In the genomic region with DNA sequence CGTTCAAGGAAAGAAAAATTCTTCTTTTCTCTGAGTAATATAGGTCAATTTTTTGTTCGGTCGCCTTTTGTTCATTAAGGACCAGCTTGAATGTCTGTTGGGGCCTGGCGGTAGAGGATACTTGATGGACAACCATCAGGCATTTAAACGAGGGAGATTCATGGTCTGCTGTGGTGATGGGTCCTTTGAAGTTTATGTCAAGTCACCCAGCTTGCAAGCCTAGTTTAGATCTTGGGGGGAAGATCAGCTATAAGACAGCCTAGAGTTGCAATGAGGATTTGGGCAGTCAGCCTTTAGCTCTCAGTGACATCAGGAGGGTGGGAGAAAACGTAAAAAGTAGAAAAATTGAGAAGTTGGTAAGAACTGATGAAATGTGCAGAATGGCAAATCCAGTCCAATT, we compare ENCODE assay signal across 15 cellular contexts.
A peak's percentile ranks its signal among the peaks of the same experiment; 100 is the strongest.
DNase-seq lines count a peak whose midpoint lies in the region; ATAC-seq, FAIRE-seq and TF ChIP-seq lines count a peak whose summit lies in the region.
"Had no signal": no experiment of that assay in that cellular context is flagged by ENCODE, and none has a peak within 500 bp of the region (broad histone marks: within the 10 kb centered on the region; RNA-seq: fewer than 3 reads in every experiment).

No MANE protein-coding gene starts in this region.

- TF ChIP-seq RAD21 in K562 (CRISPR knock-in tag; conservative IDR thresholded peaks at IDR 0.05 in 1 of 2, IDR thresholded peaks at IDR 0.05 in 1 of 2) = no peak

- CTCF ChIA-PET in A673 (lab: Charles Lee) (no interaction called here), K562 (lab: Yijun Ruan, JAX; ENCODE audit: low intra/inter-chr PET ratio) (no interaction called here)

- TF ChIP-seq POLR2A in K562 (conservative IDR thresholded peaks at IDR 0.05) (no peak), thyroid gland (IDR thresholded peaks at IDR 0.05) (no peak)

- peak; percentile 35 for FAIRE-seq in K562 (lab: Jason Lieb, UNC)
- FAIRE-seq: G401.6, GM12891 had no signal

- H4K20me1 ChIP-seq in K562 (replicated peaks; ENCODE audit: control insufficient read depth, insufficient read depth, low read length) = no peaks in the 10 kb centered on the region
- no peaks in the 10 kb centered on the region for H4K20me1 ChIP-seq in hepatocyte (ENCODE audit: insufficient read depth, poor library complexity, severe bottlenecking)

- H3K9me1 ChIP-seq in K562 (ENCODE audit: control insufficient read depth, insufficient read depth, low read length) = no peaks in the 10 kb centered on the region

- H3K9ac ChIP-seq in K562 (ENCODE audit: insufficient read depth in 1 of 2, low read depth in 2 of 2, low read length in 2 of 2) = no peak overlapping the region

- no peaks in the 10 kb centered on the region for H3K27me3 ChIP-seq in A673 (replicated peaks; ENCODE audit: insufficient read depth, low read depth, low read length, poor library complexity)
- H3K27me3 ChIP-seq in K562 (ENCODE audit: control insufficient read depth in 2 of 2, insufficient read depth in 2 of 2, low read length in 2 of 2) = peaks cover 0 to 11% of the 10 kb centered on the region in 2 experiments; a peak in 1 of 5 replicates
- no peaks in the 10 kb centered on the region for H3K27me3 ChIP-seq in hepatocyte
- no peaks in the 10 kb centered on the region for H3K27me3 ChIP-seq in thyroid gland
- H3K27me3 ChIP-seq: BE2C had no signal

- TF ChIP-seq EP300 in K562 (IDR thresholded peaks at IDR 0.05; ENCODE audit: low read length) = no peak

- H3K79me2 ChIP-seq in K562 (ENCODE audit: control insufficient read depth, insufficient read depth, low read length) = no peaks in the 10 kb centered on the region
- H3K79me2 ChIP-seq in hepatocyte = no peaks in the 10 kb centered on the region

- no peaks in the 10 kb centered on the region for H3K36me3 ChIP-seq in A673 (ENCODE audit: insufficient read depth, low read length, poor library complexity, severe bottlenecking)
- H3K36me3 ChIP-seq in K562 (ENCODE audit: control insufficient read depth, insufficient read depth, low read length) = no peaks in the 10 kb centered on the region
- H3K36me3 ChIP-seq in hepatocyte (replicated peaks; ENCODE audit: insufficient read depth, low read depth) = no peaks in the 10 kb centered on the region
- no peaks in the 10 kb centered on the region for H3K36me3 ChIP-seq in thyroid gland
- H3K36me3 ChIP-seq: BE2C had no signal

- H3K9me2 ChIP-seq in hepatocyte (replicated peaks; ENCODE audit: insufficient read depth) = no peaks in the 10 kb centered on the region

- in situ Hi-C loops in K562 (cut with MboI) = no loop called here

- peak overlapping the region; percentile 80 for H3K27ac ChIP-seq in A673 (ENCODE audit: low read depth, low read length, poor library complexity, severe bottlenecking)
- no peak overlapping the region for H3K27ac ChIP-seq in K562 (ENCODE audit: extremely low read depth, low read depth, low read length)
- peak overlapping the region; percentile 82 for H3K27ac ChIP-seq in hepatocyte
- H3K27ac ChIP-seq in thyroid gland = peak overlapping the region; percentile 87 to 97 (median 92)
- H3K27ac ChIP-seq: C4-2B had no signal

- intact Hi-C loops in A673 (cut with micrococcal nuclease; ENCODE audit: unreplicated experiment) (no loop called here), K562 (cut with micrococcal nuclease) (no loop called here), thyroid gland (cut with DNase I) (no loop called here)

- H3K9me3 ChIP-seq in A673 (ENCODE audit: low read depth, low read length, poor library complexity, severe bottlenecking) (no peaks in the 10 kb centered on the region), K562 (replicated peaks; ENCODE audit: control insufficient read depth, insufficient read depth, low read depth, low read length) (no peaks in the 10 kb centered on the region), hepatocyte (ENCODE audit: low read depth) (no peaks in the 10 kb centered on the region), thyroid gland (no peaks in the 10 kb centered on the region)
- H3K9me3 ChIP-seq: BE2C had no signal

- BruUV-seq in A673 (replicated peaks; lab: Mats Ljungman, UMichigan) = no TSS peak
- no TSS peak for BruUV-seq in K562 (replicated peaks; lab: Mats Ljungman, UMichigan)

- DNase-seq in A673 (ENCODE audit: low spot score) (no peak), K562 (ENCODE audit: extremely low read depth in 1 of 4, low spot score in 3 of 4) (no peak), hepatocyte (ENCODE audit: low spot score) (no peak), thyroid gland (no peak), KG1 (lab: John Stamatoyannopoulos, UW) (no peak), anterior cingulate cortex (lab: John Stamatoyannopoulos, UW) (no peak), Ammon's horn (ENCODE audit: low spot score) (no peak)
- DNase-seq: BE2C; CD4-positive, alpha-beta memory T cell; DMS79; H9 had no signal

- H2AFZ ChIP-seq in K562 (ENCODE audit: low read depth, low read length) (no peak overlapping the region), hepatocyte (no peak overlapping the region)

- TF ChIP-seq CTCF in A673 (conservative IDR thresholded peaks at IDR 0.05; ENCODE audit: low read depth, low read length) (no peak), K562 (IDR thresholded peaks at IDR 0.05 in 2 of 3, conservative IDR thresholded peaks at IDR 0.05 in 1 of 3; ENCODE audit: insufficient read depth in 2 of 3, low read depth in 1 of 3, low read length in 3 of 3) (no peak), hepatocyte (IDR thresholded peaks at IDR 0.05; ENCODE audit: poor library complexity) (no peak), thyroid gland (IDR thresholded peaks at IDR 0.05) (no peak)

- 32% methylated on average over 6 of the region's 6 CpGs for WGBS in K562 (ENCODE audit: insufficient coverage, low coverage, missing lambda C conversion rate)
- 82% methylated on average over 6 of the region's 6 CpGs for WGBS in hepatocyte (ENCODE audit: low lambda C conversion rate, missing lambda C conversion rate)
- WGBS in thyroid gland, 2 donors = 63 to 67% methylated on average over 6 of the region's 6 CpGs

- no peak for ATAC-seq in K562

- H3K4me1 ChIP-seq in A673 (ENCODE audit: insufficient read depth, low read length, poor library complexity, severe bottlenecking) (peaks cover 51% of the 10 kb centered on the region), K562 (replicated peaks in 1 of 2; ENCODE audit: control insufficient read depth in 2 of 2, insufficient read depth in 2 of 2, low read length in 2 of 2) (peaks cover 2 to 7% of the 10 kb centered on the region in 2 experiments; a peak in 2 of 5 replicates), hepatocyte (ENCODE audit: insufficient read depth) (peaks cover 20% of the 10 kb centered on the region), thyroid gland (peaks cover 42 to 56% of the 10 kb centered on the region in 2 donors)

- POLR2A ChIA-PET in A673 (lab: Charles Lee; ENCODE audit: low non-redundant PET) (no interaction called here), K562 (lab: Yijun Ruan, JAX) (interaction anchor here (1.4 to 1.6 kb wide), 2 partner anchors 9 to 18 kb away, joined by 3 to 4 read pairs; no protein-coding TSS in a partner anchor)

- no peak overlapping the region for H3K4me3 ChIP-seq in A673 (ENCODE audit: low read depth, low read length, poor library complexity, severe bottlenecking)
- H3K4me3 ChIP-seq in K562 = no peak overlapping the region
- no peak overlapping the region for H3K4me3 ChIP-seq in hepatocyte
- no peak overlapping the region for H3K4me3 ChIP-seq in thyroid gland (replicated peaks in 1 of 3)
- H3K4me3 ChIP-seq: GM23338 had no signal

- H3K4me2 ChIP-seq in K562 (ENCODE audit: insufficient read depth, low read length) (no peak overlapping the region), hepatocyte (no peak overlapping the region)

TF ChIP-seq in K562, 482 proteins besides CTCF, POLR2A, EP300 and RAD21:
- TF ChIP-seq NFE2 (IDR thresholded peaks at IDR 0.05; ENCODE audit: low read depth) = peak; percentile 38
- TF ChIP-seq PREB (CRISPR knock-in tag; IDR thresholded peaks at IDR 0.05) = no peak
- no peak for TF ChIP-seq LCOR (CRISPR knock-in tag; IDR thresholded peaks at IDR 0.05)
- TF ChIP-seq ZNF699 (CRISPR knock-in tag; IDR thresholded peaks at IDR 0.05; ENCODE audit: insufficient replicate concordance) = no peak
- peak; percentile 18; the same call in 1 of the 2 replicates for TF ChIP-seq C11orf30 (IDR thresholded peaks at IDR 0.05; ENCODE audit: low read depth)
- peak; percentile 67; the same call in 1 of the 2 replicates for TF ChIP-seq LEF1 (IDR thresholded peaks at IDR 0.05)
- TF ChIP-seq MEIS2 (IDR thresholded peaks at IDR 0.05; ENCODE audit: partially characterized antibody) = peak; percentile 33
- peak; percentile 11; the same call in 1 of the 2 replicates for TF ChIP-seq ZNF316 (IDR thresholded peaks at IDR 0.05)
- TF ChIP-seq ZNF75A (CRISPR knock-in tag; IDR thresholded peaks at IDR 0.05) = no peak
- TF ChIP-seq MAFG (tag; conservative IDR thresholded peaks at IDR 0.05) = peak; percentile 67
- TF ChIP-seq MCM2 (IDR thresholded peaks at IDR 0.05; ENCODE audit: low read depth) = no peak
TF ChIP-seq in K562: peak in this region for 6.
